9 cellular contexts compared by ENCODE assay signal in genomic region chr4:73573794-73574528, GRCh38. TPM values are rescaled to one million over a fixed set of nuclear protein-coding genes. Genes with fewer than 3 reads are reported as not detected.
DNase-seq lines count a peak whose midpoint lies in the region; ATAC-seq, FAIRE-seq and TF ChIP-seq lines count a peak whose summit lies in the region.
"Had no signal": no experiment of that assay in that cellular context is flagged by ENCODE, and none has a peak within 500 bp of the region (broad histone marks: within the 10 kb centered on the region; RNA-seq: fewer than 3 reads in every experiment).

No MANE protein-coding gene starts in this region.

- RAD21 ChIA-PET in GM12878 (lab: Charles Lee; ENCODE audit: unreplicated experiment): interaction anchor here (0.6 to 7.7 kb wide), 22 partner anchors 9 to 561 kb away, joined by 3 to 311 read pairs (median 4); no protein-coding TSS in a partner anchor

- H3K27me3 ChIP-seq in GM12878 (replicated peaks in 1 of 2; ENCODE audit: control insufficient read depth in 2 of 2, insufficient read depth in 2 of 2, low read length in 1 of 2): no peaks in the 10 kb centered on the region
- H3K27me3 ChIP-seq: BLaER1 had no signal

- peak; percentile 27 for FAIRE-seq in GM12878 (lab: Jason Lieb, UNC)

- TF ChIP-seq EP300 in GM12878 (IDR thresholded peaks at IDR 0.05; ENCODE audit: borderline replicate concordance in 1 of 2, control insufficient read depth in 1 of 2, low read depth in 2 of 2, low read length in 2 of 2): no peak

- in situ Hi-C loops in GM12878 (cut with MboI): loop anchor here (25.0 kb wide), 1 partner anchor 563 kb away; no protein-coding TSS in a partner anchor

- BruUV-seq in GM12878 (replicated peaks; lab: Mats Ljungman, UMichigan): TSS peak; percentile 40

- DNase-seq in NCI-H524 (lab: John Stamatoyannopoulos, UW) (peak; percentile 47 to 73), NCI-H524 treated with DMSO at 0.1 percent for 48 hours (lab: John Stamatoyannopoulos, UW) (no peak), HPDE6-E6E7 (ENCODE audit: extremely low spot score) (peak; percentile 22), NCI-H82 (lab: John Stamatoyannopoulos, UW) (peak; percentile 83), GM12878 (ENCODE audit: low read depth, low spot score) (peak; percentile 51), iPS-NIHi11 (ENCODE audit: low spot score) (peak; percentile 72)
- peak; percentile 2 to 3 for DNase-seq in stimulated activated CD4-positive, alpha-beta T cell treated with anti-CD3 and anti-CD28 coated beads, Interleukin-4, amount 100 ng/mL, for 48 hours (ENCODE audit: low read depth in 2 of 2)

- TF ChIP-seq POLR2A in GM12878 (IDR thresholded peaks at IDR 0.05; ENCODE audit: low read depth, low read length): no peak

- TF ChIP-seq CTCF in GM12878 (IDR thresholded peaks at IDR 0.05 in 2 of 3, conservative IDR thresholded peaks at IDR 0.05 in 1 of 3; ENCODE audit: control insufficient read depth in 2 of 3, extremely low read depth in 1 of 3, insufficient read depth in 1 of 3, low read depth in 3 of 3, low read length in 3 of 3): peak; percentile 93 to 96 (median 93)

- H3K9me3 ChIP-seq in GM12878 (replicated peaks; ENCODE audit: control insufficient read depth, insufficient read depth, low read length): no peaks in the 10 kb centered on the region; the same call in 2 of the 3 replicates
- H3K9me3 ChIP-seq: BLaER1 had no signal

- H4K20me1 ChIP-seq in GM12878 (ENCODE audit: control insufficient read depth, insufficient read depth): no peaks in the 10 kb centered on the region
- H4K20me1 ChIP-seq: BLaER1 had no signal

- CTCF ChIA-PET in GM12878 (lab: Yijun Ruan, JAX): interaction anchor here (0.6 to 10.4 kb wide), 47 partner anchors 10 to 560 kb away, joined by 3 to 361 read pairs (median 5); no protein-coding TSS in a partner anchor

- peak overlapping the region; percentile 43 for H2AFZ ChIP-seq in GM12878 (ENCODE audit: control insufficient read depth, low read depth, low read length)

- 73% methylated on average over 8 of the region's 8 CpGs for WGBS in GM12878 (ENCODE audit: insufficient coverage, insufficient replicate concordance, low lambda C conversion rate, missing lambda C conversion rate)

- no peak overlapping the region for H3K4me3 ChIP-seq in GM12878
- H3K4me3 ChIP-seq: BLaER1 had no signal

- no peaks in the 10 kb centered on the region for H3K36me3 ChIP-seq in GM12878 (ENCODE audit: control insufficient read depth in 2 of 2, insufficient read depth in 2 of 2, low read length in 1 of 2)
- H3K36me3 ChIP-seq: BLaER1 had no signal

- H3K4me2 ChIP-seq in GM12878 (ENCODE audit: control insufficient read depth, insufficient read depth): no peak overlapping the region
- H3K4me2 ChIP-seq: BLaER1 had no signal

- no peak overlapping the region for H3K9ac ChIP-seq in GM12878 (ENCODE audit: control insufficient read depth, insufficient read depth, low read length)
- H3K9ac ChIP-seq: BLaER1 had no signal

- intact Hi-C loops in GM12878 (cut with micrococcal nuclease; ENCODE audit: unreplicated experiment): loop anchor here (1.0 to 10.0 kb wide), 7 partner anchors 16 to 560 kb away; partner anchors contain the start of gene CXCL1

- ATAC-seq in GM21447 (IDR thresholded peaks at IDR 0.05; ENCODE audit: unreplicated experiment): peak; percentile 82
- ATAC-seq in GM12878: peak; percentile 91

- no peaks in the 10 kb centered on the region; the same call in 1 of the 2 replicates for H3K4me1 ChIP-seq in GM12878 (ENCODE audit: control insufficient read depth, insufficient read depth, low read length)
- H3K4me1 ChIP-seq: BLaER1 had no signal

- no peaks in the 10 kb centered on the region for H3K79me2 ChIP-seq in GM12878 (ENCODE audit: control insufficient read depth, insufficient read depth, low read length)

- SMC1A ChIA-PET in GM12878 (lab: Charles Lee; ENCODE audit: uncharacterized antibody, unreplicated experiment): interaction anchor here (0.6 to 7.8 kb wide), 34 partner anchors 8 to 726 kb away, joined by 3 to 302 read pairs (median 5); partner anchors contain the start of gene RASSF6

- no peak overlapping the region for H3K27ac ChIP-seq in GM12878 (ENCODE audit: control insufficient read depth, insufficient read depth)
- H3K27ac ChIP-seq: BLaER1 had no signal

- TF ChIP-seq RAD21 in GM12878 (IDR thresholded peaks at IDR 0.05; ENCODE audit: insufficient read depth, low read depth, low read length): peak; percentile 97

- POLR2A ChIA-PET in GM12878 (lab: Charles Lee): interaction anchor here (1.1 to 2.2 kb wide), 3 partner anchors 16 to 77 kb away, joined by 3 to 5 read pairs (median 4); partner anchors contain the start of gene RASSF6

TF ChIP-seq in GM12878, 131 proteins besides CTCF, POLR2A, EP300 and RAD21 (continues in another document):
- no peak for TF ChIP-seq MTA3 (IDR thresholded peaks at IDR 0.05; ENCODE audit: borderline replicate concordance, low read length)
- TF ChIP-seq IRF4 (IDR thresholded peaks at IDR 0.05; ENCODE audit: low read depth, low read length): 0 out of 2 replicates have a peak, but pooled peaks have one; percentile 6
- 0 out of 2 replicates have a peak, but pooled peaks have one; percentile 43 for TF ChIP-seq ESRRA (IDR thresholded peaks at IDR 0.05; ENCODE audit: low read length)
- TF ChIP-seq FOXK2 (IDR thresholded peaks at IDR 0.05): no peak
- TF ChIP-seq RB1 (IDR thresholded peaks at IDR 0.05; ENCODE audit: borderline replicate concordance): peak; percentile 31; the same call in 1 of the 2 replicates
- peak; percentile 30; the same call in 1 of the 2 replicates for TF ChIP-seq PKNOX1 (IDR thresholded peaks at IDR 0.05)
- TF ChIP-seq SPI1 (IDR thresholded peaks at IDR 0.05; ENCODE audit: borderline replicate concordance, insufficient read depth, low read depth, low read length): no peak
- TF ChIP-seq ZNF592 (IDR thresholded peaks at IDR 0.05): 0 out of 2 replicates have a peak, but pooled peaks have one; percentile 35
- TF ChIP-seq IKZF2 (IDR thresholded peaks at IDR 0.05): peak in 1 of 2 experiments; percentile 24; a peak in 2 of 4 replicates
- peak; percentile 61 for TF ChIP-seq YY1 (IDR thresholded peaks at IDR 0.05; ENCODE audit: low read depth, low read length)
- TF ChIP-seq DPF2 (IDR thresholded peaks at IDR 0.05): peak; percentile 28; the same call in 1 of the 2 replicates
- TF ChIP-seq ZNF384 (IDR thresholded peaks at IDR 0.05; ENCODE audit: borderline replicate concordance, low read depth, low read length): peak; percentile 60
- peak; percentile 45 for TF ChIP-seq IKZF1 (conservative IDR thresholded peaks at IDR 0.05)

RNA-seq across cellular contexts. Expression of gene RASSF6, which starts 46.3 kb away (rescaled TPM):
- total RNA-seq in GM12878 (2013; cell fraction: nucleolus; rRNA removed): 7.9 and 10.8 TPM in 2 replicates
- total RNA-seq in GM12878 (2014; rRNA removed) (0.28 and 0.33 TPM in 2 replicates), GM12878 (2014; rRNA removed; fragmentation: Illumina TruSeq; extraction: Trizol) (0.55 and 0.76 TPM in 2 replicates), GM12878 (2021) (0.43 and 0.62 TPM in 2 replicates)
- polyA plus RNA-seq in GM12878 (2011; ENCODE audit: low read depth): 0.50 TPM
- polyA plus RNA-seq in GM12878 (2011; rRNA removed) (2.9 and 4.9 TPM in 2 replicates), GM12878 (2014; fragmentation: Illumina TruSeq; extraction: Trizol) (0.57 and 0.74 TPM in 2 replicates), GM12878 (2014; fragmentation: Nextera tagmentation; extraction: Ambion mirVana) (under 1 TPM; 0.35 to 0.40 TPM), GM12878 (2014; rRNA removed) (0.56 and 0.69 TPM in 2 replicates), GM12878 (2016; fragmentation: Nextera tagmentation; extraction: Ambion mirVana) (under 1 TPM; 0.33 to 0.52 TPM)
- 0.93 and 1.3 TPM in 2 replicates for polyA plus RNA-seq in GM12878 (2011; cell fraction: cytosol; rRNA removed)
- 2.8 and 3.9 TPM in 2 replicates for polyA plus RNA-seq in GM12878 (2011; cell fraction: nucleus; rRNA removed)
- 0.58 and 0.88 TPM in 2 replicates for polyA plus RNA-seq in GM12878 (2012)
- polyA minus RNA-seq in GM12878 (2011; rRNA and poly(A)+ RNA removed): 2.1 TPM in 2 replicates
- 1.2 TPM in 2 replicates for polyA minus RNA-seq in GM12878 (2011; cell fraction: cytosol; rRNA and poly(A)+ RNA removed)
- 3.5 and 8.0 TPM in 2 replicates for polyA minus RNA-seq in GM12878 (2011; cell fraction: nucleus; rRNA and poly(A)+ RNA removed)
